Comparison of ENCODE assay signal across 16 cellular contexts in the genomic region with DNA sequence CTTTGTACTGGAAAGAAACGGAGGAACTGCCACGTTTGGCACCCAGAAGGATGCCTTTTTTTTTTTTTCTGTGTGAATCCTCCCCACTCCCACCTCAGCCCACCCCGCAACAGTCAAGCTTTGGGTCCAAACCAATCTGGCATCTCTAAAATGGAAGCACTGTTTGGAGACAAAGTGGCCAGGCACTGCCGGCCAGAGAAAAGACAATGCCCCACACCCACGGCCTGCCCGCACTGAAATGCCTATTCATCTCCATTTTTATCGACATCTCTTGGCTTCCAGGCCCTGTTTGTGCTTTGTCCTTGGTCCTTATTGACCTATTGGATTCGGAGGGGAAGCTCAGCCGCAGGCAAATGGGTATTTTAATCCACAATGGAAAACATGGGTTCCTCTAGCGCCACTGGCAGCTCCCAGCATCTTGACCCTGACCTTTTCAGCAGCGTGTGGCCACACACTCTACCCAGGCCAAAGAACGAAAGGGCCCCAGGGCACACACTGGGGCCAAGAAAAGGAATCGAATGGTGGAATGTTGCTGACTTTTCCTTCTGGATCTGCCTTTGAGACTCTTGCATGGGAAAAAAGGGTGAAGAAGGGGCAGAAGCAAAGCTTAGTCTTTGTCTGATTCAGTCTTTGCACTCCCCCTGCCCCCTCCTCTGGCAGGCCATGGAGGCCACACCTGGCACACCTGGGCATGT.
A peak's percentile ranks its signal among the peaks of the same experiment; 100 is the strongest.
DNase-seq lines count a peak whose midpoint lies in the region; ATAC-seq and TF ChIP-seq lines count a peak whose summit lies in the region.
"Had no signal": no experiment of that assay in that cellular context is flagged by ENCODE, and none has a peak within 500 bp of the region (broad histone marks: within the 10 kb centered on the region; RNA-seq: fewer than 3 reads in every experiment).

No MANE protein-coding gene starts in this region.

- H3K27me3 Mint-ChIP-seq in immature natural killer cell (ENCODE audit: low read depth in 3 of 3), result peaks cover 2 to 3% (median 2%) of the 10 kb centered on the region in 3 donors

- peak overlapping the region in 38 of 59 donors; percentile 4 to 56 (median 18) for H3K4me3 ChIP-seq in dorsolateral prefrontal cortex

- no peaks in the 10 kb centered on the region for H3K27me3 ChIP-seq in dorsolateral prefrontal cortex
- H3K27me3 ChIP-seq in layer of hippocampus (ENCODE audit: control insufficient read depth, insufficient read depth, low read length), result no peaks in the 10 kb centered on the region

- peak in 10 of 56 donors; percentile 6 to 49 (median 19) for TF ChIP-seq CTCF in dorsolateral prefrontal cortex (IDR thresholded peaks at IDR 0.05 in 54 of 56, conservative IDR thresholded peaks at IDR 0.05 in 2 of 56; ENCODE audit: low read depth in 1 of 56, partially characterized antibody in 56 of 56)

- peak overlapping the region; percentile 85 to 100 (median 99) for H3K27ac ChIP-seq in dorsolateral prefrontal cortex
- peak overlapping the region; percentile 100 for H3K27ac ChIP-seq in layer of hippocampus (ENCODE audit: low read depth, low read length)

- H3K9me3 Mint-ChIP-seq in immature natural killer cell, result no peaks in the 10 kb centered on the region
- H3K9me3 Mint-ChIP-seq: CD4-positive, alpha-beta memory T cell had no signal

- no peak overlapping the region for H3K4me3 Mint-ChIP-seq in immature natural killer cell
- H3K4me3 Mint-ChIP-seq: B cell; CD4-positive, alpha-beta memory T cell had no signal

- no peak for ATAC-seq in HG02852 (IDR thresholded peaks at IDR 0.05; ENCODE audit: unreplicated experiment)

- intact Hi-C loops in dorsolateral prefrontal cortex (cut with DNase I), result loop anchor here in 1 of 2 donors (2.0 kb wide), 1 partner anchor 381 kb away; no protein-coding TSS in a partner anchor

- peaks cover 3 to 5% of the 10 kb centered on the region in 2 donors for H3K4me1 Mint-ChIP-seq in immature natural killer cell

- peak; percentile 17 for DNase-seq in M059J (ENCODE audit: low read depth)
- peak; percentile 14 to 94 (median 85) for DNase-seq in dorsolateral prefrontal cortex
- DNase-seq in putamen (ENCODE audit: low spot score), result peak; percentile 98
- DNase-seq in cortex of kidney (lab: John Stamatoyannopoulos, UW), result no peak
- DNase-seq in immature natural killer cell, result no peak
- no peak for DNase-seq in DMS 273 (lab: John Stamatoyannopoulos, UW; ENCODE audit: unreplicated experiment)
- DNase-seq: CD4-positive, alpha-beta memory T cell; GOT3; KG1; NCI-H1092; NCI-H187; NCI-H2171 treated with DMSO at 0.1 percent for 48 hours; NCI-H510A treated with DMSO at 0.1 percent for 48 hours had no signal

- no peak overlapping the region for H3K27ac Mint-ChIP-seq in immature natural killer cell
- H3K27ac Mint-ChIP-seq: B cell; CD4-positive, alpha-beta memory T cell had no signal

- no peaks in the 10 kb centered on the region for H3K36me3 Mint-ChIP-seq in immature natural killer cell
- H3K36me3 Mint-ChIP-seq: CD4-positive, alpha-beta memory T cell had no signal

Comparison
In these comparisons a context has a peak if more than half of its experiments do, and no peak if none do; other contexts are left out.
1. DNase-seq: peak in M059J (single experiment), dorsolateral prefrontal cortex (10 of 10) and putamen (single experiment); none in cortex of kidney (single experiment), immature natural killer cell (0 of 3) and DMS 273 (single experiment).